In the genomic region with DNA sequence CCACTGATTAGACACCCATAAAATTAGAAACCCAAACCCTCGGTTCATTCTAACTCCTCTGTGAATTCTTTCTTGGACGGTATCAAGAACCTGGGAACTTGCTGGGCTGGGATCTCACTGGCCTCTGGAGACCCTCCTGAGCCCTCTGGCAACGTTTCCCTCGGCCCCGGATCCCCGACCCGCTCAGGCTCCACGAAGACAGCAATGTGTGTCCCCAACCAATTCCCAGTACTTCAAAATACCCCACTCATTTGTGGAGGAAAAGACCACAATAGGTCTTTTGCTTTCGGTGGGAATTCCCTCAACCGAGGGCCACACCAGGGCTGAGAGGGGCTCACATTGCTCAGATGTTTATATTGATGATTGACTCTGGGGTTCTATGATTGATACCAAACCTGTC, we compare ENCODE assay signal across 21 cellular contexts.
"Had no signal": no experiment of that assay in that cellular context is flagged by ENCODE, and none has a peak within 500 bp of the region (broad histone marks: within the 10 kb centered on the region; RNA-seq: fewer than 3 reads in every experiment).

No MANE protein-coding gene starts in this region.

- H3K4me3 Mint-ChIP-seq: activated B cell treated with CpG ODN at 0.5 μM for 24 hours; activated naive CD8-positive, alpha-beta T cell; central memory CD8-positive, alpha-beta T cell; dendritic cell treated with granulocyte-macrophage colony-stimulating factor and Interleukin-4, amounts not matched to agents 40 ng/mL and 50 ng/mL, for 4 days; natural killer cell; stimulated activated naive B cell treated with anti-CD40 and anti-IgM and Interleukin-4, amounts not matched to agents 10 μg/mL and 1 μg/mL and 100 μg/mL, for 72 hours; T-helper 2 cell treated with Interferon-gamma antibody and Interleukin-4, amounts not matched to agents 5 μg/mL and 100 μg/mL, for 36 hours had no signal

- H3K4me2 ChIP-seq: smooth muscle cell had no signal

- H3K36me3 ChIP-seq: left lung, lower lobe of right lung, neutrophil, ovary, suprapubic skin, tibial artery had no signal

- ATAC-seq: natural killer cell; stimulated activated naive B cell treated with anti-CD40 and anti-IgM and Interleukin-4, amounts not matched to agents 10 μg/mL and 1 μg/mL and 100 μg/mL, for 72 hours had no signal

- H3K9me3 Mint-ChIP-seq: activated B cell treated with CpG ODN at 0.5 μM for 24 hours; central memory CD8-positive, alpha-beta T cell; dendritic cell treated with granulocyte-macrophage colony-stimulating factor and Interleukin-4, amounts not matched to agents 40 ng/mL and 50 ng/mL, for 4 days; natural killer cell; stimulated activated naive B cell treated with anti-CD40 and anti-IgM and Interleukin-4, amounts not matched to agents 10 μg/mL and 1 μg/mL and 100 μg/mL, for 72 hours; T-helper 2 cell treated with Interferon-gamma antibody and Interleukin-4, amounts not matched to agents 5 μg/mL and 100 μg/mL, for 36 hours had no signal

- H3K4me3 ChIP-seq: left lung, lower lobe of right lung, ovary, smooth muscle cell, suprapubic skin, tibial artery had no signal

- DNase-seq: activated B cell treated with CpG ODN at 0.5 μM for 24 hours; activated effector memory CD4-positive, alpha-beta T cell treated with Interleukin-2 at 50 U/mL for 16 hours; activated naive CD4-positive, alpha-beta T cell treated with Interleukin-2 at 50 U/mL for 16 hours; anterior cingulate cortex; effector CD4-positive, alpha-beta T cell; mesenchymal stem cell; natural killer cell; stimulated activated naive B cell treated with anti-CD40 and anti-IgM and Interleukin-4, amounts not matched to agents 10 μg/mL and 1 μg/mL and 100 μg/mL, for 72 hours; T-helper 1 cell had no signal

- H3K4me1 Mint-ChIP-seq: activated B cell treated with CpG ODN at 0.5 μM for 24 hours; central memory CD8-positive, alpha-beta T cell; natural killer cell; stimulated activated naive B cell treated with anti-CD40 and anti-IgM and Interleukin-4, amounts not matched to agents 10 μg/mL and 1 μg/mL and 100 μg/mL, for 72 hours had no signal

- H3K4me1 ChIP-seq: suprapubic skin had no signal

- H3K27ac ChIP-seq: left lung, lower lobe of right lung, neutrophil, ovary, suprapubic skin, tibial artery had no signal

- H3K27ac Mint-ChIP-seq: activated B cell treated with CpG ODN at 0.5 μM for 24 hours; activated naive CD8-positive, alpha-beta T cell; dendritic cell treated with granulocyte-macrophage colony-stimulating factor and Interleukin-4, amounts not matched to agents 40 ng/mL and 50 ng/mL, for 4 days; natural killer cell; progenitor cell of endocrine pancreas; stimulated activated naive B cell treated with anti-CD40 and anti-IgM and Interleukin-4, amounts not matched to agents 10 μg/mL and 1 μg/mL and 100 μg/mL, for 72 hours; T-helper 2 cell treated with Interferon-gamma antibody and Interleukin-4, amounts not matched to agents 5 μg/mL and 100 μg/mL, for 36 hours had no signal

- H3K9me3 ChIP-seq: left lung, lower lobe of right lung, neutrophil, ovary, suprapubic skin, tibial artery had no signal

- H3K27me3 ChIP-seq: left lung, ovary had no signal

- H3K36me3 Mint-ChIP-seq: activated naive CD8-positive, alpha-beta T cell; natural killer cell; stimulated activated naive B cell treated with anti-CD40 and anti-IgM and Interleukin-4, amounts not matched to agents 10 μg/mL and 1 μg/mL and 100 μg/mL, for 72 hours had no signal
